Comparison of ENCODE assay signal across 19 cellular contexts in genomic region chr7:122256036-122256805, GRCh38. TPM values are rescaled to one million over a fixed set of nuclear protein-coding genes. Genes with fewer than 3 reads are reported as not detected.
DNase-seq lines count a peak whose midpoint lies in the region; ATAC-seq and TF ChIP-seq lines count a peak whose summit lies in the region.
"Had no signal": no experiment of that assay in that cellular context is flagged by ENCODE, and none has a peak within 500 bp of the region (broad histone marks: within the 10 kb centered on the region; RNA-seq: fewer than 3 reads in every experiment).

No MANE protein-coding gene starts in this region.

- H3K36me3 ChIP-seq in GM23338 (ENCODE audit: insufficient read depth) = no peaks in the 10 kb centered on the region
- H3K36me3 ChIP-seq in iPS-18a (ENCODE audit: control insufficient read depth, low read depth, low read length) = no peaks in the 10 kb centered on the region
- H3K36me3 ChIP-seq in CD4-positive, alpha-beta memory T cell (ENCODE audit: insufficient read depth, low read length) = no peaks in the 10 kb centered on the region

- TF ChIP-seq CTCF in GM23338 (conservative IDR thresholded peaks at IDR 0.05; ENCODE audit: low read depth in 2 of 2) = no peak

- no peak for DNase-seq in GM23338 (ENCODE audit: low spot score)
- peak; percentile 82 for DNase-seq in NCI-H69 (lab: John Stamatoyannopoulos, UW)
- DNase-seq in activated CD4-positive, alpha-beta T cell treated with anti-CD3 and anti-CD28 coated beads, Interleukin-2, amount 10 ng/mL, durations not matched to agents 24 days and 14 days = no peak
- no peak for DNase-seq in CD4-positive, alpha-beta memory T cell
- DNase-seq: AML-193; Calu3; CD4-positive, alpha-beta T cell; DMS 273 treated with DMSO at 0.1 percent for 48 hours; DMS79; GDM1; GOT3; H7; IMR-90 had no signal

- H3K36me3 Mint-ChIP-seq in GM23338 (ENCODE audit: low read depth) = no peaks in the 10 kb centered on the region
- H3K36me3 Mint-ChIP-seq in activated CD4-positive, alpha-beta T cell treated with anti-CD3 and anti-CD28 coated beads, Interleukin-2, amount 10 ng/mL, durations not matched to agents 24 days and 14 days (ENCODE audit: low read depth) = no peaks in the 10 kb centered on the region
- H3K36me3 Mint-ChIP-seq in CD4-positive, alpha-beta memory T cell = no peaks in the 10 kb centered on the region

- POLR2A ChIA-PET in CD4-positive, alpha-beta memory T cell (lab: Charles Lee; ENCODE audit: partially characterized antibody) = no interaction called here

- H2AFZ ChIP-seq in GM23338 = no peak overlapping the region

- ATAC-seq in GM23338 (no peak), GM18870 (IDR thresholded peaks at IDR 0.05; ENCODE audit: unreplicated experiment) (no peak)
- ATAC-seq: HCT116, K562 had no signal

- H3K4me1 Mint-ChIP-seq in GM23338 = peaks cover 42% of the 10 kb centered on the region
- H3K4me1 Mint-ChIP-seq in activated CD4-positive, alpha-beta T cell treated with anti-CD3 and anti-CD28 coated beads, Interleukin-2, amount 10 ng/mL, durations not matched to agents 24 days and 14 days = no peaks in the 10 kb centered on the region
- H3K4me1 Mint-ChIP-seq in CD4-positive, alpha-beta memory T cell = no peaks in the 10 kb centered on the region

- CTCF ChIA-PET in CD4-positive, alpha-beta memory T cell (lab: Charles Lee; ENCODE audit: partially characterized antibody) = no interaction called here

- no peak overlapping the region for H3K27ac ChIP-seq in GM23338 (ENCODE audit: low read depth)
- H3K27ac ChIP-seq in iPS-18a (ENCODE audit: low read length) = no peak overlapping the region
- no peak overlapping the region for H3K27ac ChIP-seq in CD4-positive, alpha-beta memory T cell (ENCODE audit: low read depth, low read length)
- H3K27ac ChIP-seq: C4-2B had no signal

- H3K9me2 ChIP-seq in GM23338 (ENCODE audit: insufficient read depth) = no peaks in the 10 kb centered on the region

- no peaks in the 10 kb centered on the region for H3K9me3 Mint-ChIP-seq in GM23338
- H3K9me3 Mint-ChIP-seq in activated CD4-positive, alpha-beta T cell treated with anti-CD3 and anti-CD28 coated beads, Interleukin-2, amount 10 ng/mL, durations not matched to agents 24 days and 14 days = no peaks in the 10 kb centered on the region
- peaks cover 0 to 6% (median 0%) of the 10 kb centered on the region in 8 donors for H3K9me3 Mint-ChIP-seq in CD4-positive, alpha-beta memory T cell
- H3K9me3 Mint-ChIP-seq: CD4-positive, alpha-beta T cell had no signal

- no peaks in the 10 kb centered on the region for H3K9me3 ChIP-seq in iPS-18a (ENCODE audit: control insufficient read depth, low read depth, low read length)
- H3K9me3 ChIP-seq in CD4-positive, alpha-beta memory T cell (ENCODE audit: control insufficient read depth in 1 of 2, low read length in 2 of 2) = no peaks in the 10 kb centered on the region

- no peaks in the 10 kb centered on the region for H4K20me1 ChIP-seq in GM23338 (replicated peaks; ENCODE audit: insufficient read depth)

- no peak overlapping the region for H3K27ac Mint-ChIP-seq in GM23338
- H3K27ac Mint-ChIP-seq in activated CD4-positive, alpha-beta T cell treated with anti-CD3 and anti-CD28 coated beads, Interleukin-2, amount 10 ng/mL, durations not matched to agents 24 days and 14 days = no peak overlapping the region
- H3K27ac Mint-ChIP-seq in CD4-positive, alpha-beta memory T cell = no peak overlapping the region
- H3K27ac Mint-ChIP-seq: CD4-positive, alpha-beta T cell had no signal

- peak overlapping the region; percentile 64 for H3K4me2 ChIP-seq in GM23338

- intact Hi-C loops in activated CD4-positive, alpha-beta T cell treated with anti-CD3 and anti-CD28 coated beads, Interleukin-2, amount 10 ng/mL, durations not matched to agents 24 days and 14 days (cut with micrococcal nuclease) = no loop called here
- intact Hi-C loops in CD4-positive, alpha-beta memory T cell (cut with micrococcal nuclease) = no loop called here

- peaks cover 6% of the 10 kb centered on the region for H3K27me3 Mint-ChIP-seq in GM23338 (ENCODE audit: insufficient read depth, low read depth, poor library complexity)
- no peaks in the 10 kb centered on the region for H3K27me3 Mint-ChIP-seq in activated CD4-positive, alpha-beta T cell treated with anti-CD3 and anti-CD28 coated beads, Interleukin-2, amount 10 ng/mL, durations not matched to agents 24 days and 14 days
- H3K27me3 Mint-ChIP-seq in CD4-positive, alpha-beta memory T cell = peaks cover 0 to 3% of the 10 kb centered on the region in 2 donors
- H3K27me3 Mint-ChIP-seq: CD4-positive, alpha-beta T cell had no signal

- no peaks in the 10 kb centered on the region for H3K79me2 ChIP-seq in GM23338 (replicated peaks; ENCODE audit: insufficient read depth)

- no peaks in the 10 kb centered on the region for H3F3A ChIP-seq in GM23338 (replicated peaks; ENCODE audit: low read depth)

- H3K4me3 ChIP-seq in GM23338 (peak overlapping the region; percentile 32; the same call in 1 of the 2 replicates), iPS-18a (ENCODE audit: low read length) (peak overlapping the region; percentile 11)
- H3K4me3 ChIP-seq in CD4-positive, alpha-beta memory T cell (ENCODE audit: low read length in 2 of 2) = no peak overlapping the region
- H3K4me3 ChIP-seq: K562 had no signal

- H3K4me3 Mint-ChIP-seq in GM23338 = peak overlapping the region; percentile 11; the same call in 1 of the 3 replicates
- H3K4me3 Mint-ChIP-seq in activated CD4-positive, alpha-beta T cell treated with anti-CD3 and anti-CD28 coated beads, Interleukin-2, amount 10 ng/mL, durations not matched to agents 24 days and 14 days = no peak overlapping the region
- H3K4me3 Mint-ChIP-seq in CD4-positive, alpha-beta memory T cell = no peak overlapping the region
- H3K4me3 Mint-ChIP-seq: CD4-positive, alpha-beta T cell had no signal

- H3K9ac ChIP-seq in iPS-18a (ENCODE audit: low read length) = no peak overlapping the region

- no peaks in the 10 kb centered on the region for H3K27me3 ChIP-seq in GM23338 (ENCODE audit: insufficient read depth)
- H3K27me3 ChIP-seq in iPS-18a (ENCODE audit: control insufficient read depth, insufficient read depth, low read length) = no peaks in the 10 kb centered on the region
- H3K27me3 ChIP-seq in CD4-positive, alpha-beta memory T cell (ENCODE audit: insufficient read depth, low read length) = no peaks in the 10 kb centered on the region

- peaks cover 50% of the 10 kb centered on the region for H3K4me1 ChIP-seq in GM23338 (ENCODE audit: insufficient read depth)
- H3K4me1 ChIP-seq in iPS-18a (ENCODE audit: control insufficient read depth, low read depth, low read length) = peaks cover 32% of the 10 kb centered on the region
- no peaks in the 10 kb centered on the region for H3K4me1 ChIP-seq in CD4-positive, alpha-beta memory T cell (ENCODE audit: insufficient read depth, low read length)

TF ChIP-seq in GM23338, 12 proteins besides CTCF, POLR2A, EP300 and RAD21 (continues in another document):
- no peak for TF ChIP-seq NANOG (IDR thresholded peaks at IDR 0.05; ENCODE audit: borderline replicate concordance)

RNA-seq across cellular contexts. Expression of gene FEZF1, which starts 48.3 kb away (rescaled TPM):
- total RNA-seq in GM23338 (2014; rRNA removed; shearing (Covaris generic)) = 1.7 and 2.3 TPM in 2 replicates
- 0.87 and 1.0 TPM in 2 replicates for polyA plus RNA-seq in GM23338 (2016; fragmentation: Nextera tagmentation; extraction: Ambion mirVana)
- total RNA-seq in activated CD4-positive, alpha-beta T cell treated with anti-CD3 and anti-CD28 coated beads, Interleukin-2, amount 10 ng/mL, durations not matched to agents 24 days and 14 days = not detected in 2 replicates
- total RNA-seq in CD4-positive, alpha-beta memory T cell = not detected
- polyA plus RNA-seq in CD4-positive, alpha-beta memory T cell = not detected
- total RNA-seq: Calu3; CD4-positive, alpha-beta T cell; IMR-90; K562 had no signal
- polyA plus RNA-seq: BJ, IMR-90, K562 had no signal

Comparison
In these comparisons a context has a peak if more than half of its experiments do, and no peak if none do; other contexts are left out.
1. H3K4me3 ChIP-seq: peak in GM23338 (single experiment) and iPS-18a (single experiment); none in CD4-positive, alpha-beta memory T cell (0 of 2).